Comparison of ENCODE assay signal across 13 cellular contexts in genomic region chr6:15496345-15497131, GRCh38.
"Had no signal": no experiment of that assay in that cellular context is flagged by ENCODE, and none has a peak within 500 bp of the region (broad histone marks: within the 10 kb centered on the region; RNA-seq: fewer than 3 reads in every experiment).

No MANE protein-coding gene starts in this region.

- H3K4me3 Mint-ChIP-seq: activated B cell treated with CpG ODN at 0.5 μM for 24 hours; activated CD4-positive, alpha-beta memory T cell treated with anti-CD3 and anti-CD28 coated beads for 36 hours; nephron; stimulated activated naive CD8-positive, alpha-beta T cell treated with anti-CD3 and anti-CD28 coated beads, Interleukin-15, amount 100 ng/mL, for 72 hours; T-helper 17 cell had no signal

- H3K9me3 ChIP-seq: adrenal gland, esophagus muscularis mucosa, thoracic aorta had no signal

- H3K9me3 Mint-ChIP-seq: activated B cell treated with CpG ODN at 0.5 μM for 24 hours; activated CD4-positive, alpha-beta memory T cell treated with anti-CD3 and anti-CD28 coated beads for 36 hours; nephron; stimulated activated naive CD8-positive, alpha-beta T cell treated with anti-CD3 and anti-CD28 coated beads, Interleukin-15, amount 100 ng/mL, for 72 hours had no signal

- ATAC-seq: stimulated activated naive CD8-positive, alpha-beta T cell treated with anti-CD3 and anti-CD28 coated beads, Interleukin-15, amount 100 ng/mL, for 72 hours; T-helper 17 cell had no signal

- H3K27me3 Mint-ChIP-seq: activated B cell treated with CpG ODN at 0.5 μM for 24 hours; activated CD4-positive, alpha-beta memory T cell treated with anti-CD3 and anti-CD28 coated beads for 36 hours; stimulated activated naive CD8-positive, alpha-beta T cell treated with anti-CD3 and anti-CD28 coated beads, Interleukin-15, amount 100 ng/mL, for 72 hours; T-helper 17 cell had no signal

- H3K27ac ChIP-seq: adrenal gland, dorsolateral prefrontal cortex, thoracic aorta had no signal

- H3K4me3 ChIP-seq: adrenal gland, dorsolateral prefrontal cortex, esophagus muscularis mucosa, thoracic aorta had no signal

- DNase-seq: activated B cell treated with CpG ODN at 0.5 μM for 24 hours; activated CD4-positive, alpha-beta memory T cell treated with anti-CD3 and anti-CD28 coated beads for 36 hours; activated naive CD4-positive, alpha-beta T cell treated with anti-CD3 and anti-CD28 coated beads, Interleukin-2, amount 50 U/mL, for 16 hours; mesendoderm; stimulated activated CD4-positive, alpha-beta T cell treated with anti-CD3 and anti-CD28 coated beads, Interleukin-15, amount 100 ng/mL, for 24 hours; stimulated activated CD4-positive, alpha-beta T cell treated with anti-CD3 and anti-CD28 coated beads, Interleukin-4, amount 100 ng/mL, for 24 hours; stimulated activated naive CD8-positive, alpha-beta T cell treated with anti-CD3 and anti-CD28 coated beads, Interleukin-15, amount 100 ng/mL, for 72 hours; T-helper 17 cell had no signal

- H3K27me3 ChIP-seq: adrenal gland, dorsolateral prefrontal cortex, esophagus muscularis mucosa had no signal

- H3K27ac Mint-ChIP-seq: activated B cell treated with CpG ODN at 0.5 μM for 24 hours; activated CD4-positive, alpha-beta memory T cell treated with anti-CD3 and anti-CD28 coated beads for 36 hours; T-helper 17 cell had no signal
